8 cellular contexts compared by ENCODE assay signal in the genomic region with DNA sequence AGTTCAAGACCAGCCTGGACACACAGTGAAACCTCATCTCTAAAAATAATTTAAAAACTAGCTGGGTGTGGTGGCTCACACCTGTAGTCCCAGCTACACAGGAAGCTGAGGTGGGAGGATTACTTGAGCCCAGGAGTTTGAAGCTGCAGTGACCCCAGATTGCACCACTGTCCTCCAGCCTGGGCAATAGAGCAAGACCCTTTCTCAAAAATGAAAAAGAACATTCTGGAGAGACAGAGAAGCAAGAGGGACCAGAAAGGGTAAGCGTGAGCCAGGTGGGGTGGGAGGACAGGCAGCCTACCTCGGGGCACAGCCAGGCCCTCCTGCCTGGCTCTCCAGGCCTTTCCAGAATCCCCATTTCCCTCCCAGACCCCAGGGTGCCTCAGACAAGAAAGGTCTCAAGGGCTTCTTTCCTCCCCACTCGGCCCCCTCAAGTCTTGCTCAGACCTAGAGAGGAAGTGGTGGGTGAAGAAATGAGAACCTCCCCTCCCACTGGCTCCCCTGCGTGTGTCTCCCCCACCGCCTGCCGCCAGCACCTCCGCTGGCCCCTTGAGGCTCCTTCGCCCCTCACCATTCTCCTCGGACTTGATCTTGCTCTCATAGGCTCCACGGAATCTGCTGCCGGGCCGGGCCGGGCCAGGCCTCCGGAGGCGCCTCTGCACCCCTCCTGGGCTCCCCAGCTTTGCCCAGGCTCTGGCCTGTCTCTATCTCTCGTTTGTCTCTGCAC. TPM values are rescaled to one million over a fixed set of nuclear protein-coding genes. Genes with fewer than 3 reads are reported as not detected.
DNase-seq lines count a peak whose midpoint lies in the region; ATAC-seq, FAIRE-seq and TF ChIP-seq lines count a peak whose summit lies in the region.

No MANE protein-coding gene starts in this region.

- peak; percentile 51 for ATAC-seq in HG02642 (IDR thresholded peaks at IDR 0.05; ENCODE audit: poor library complexity, unreplicated experiment)

- DNase-seq in GM12892 (ENCODE audit: insufficient read length) = peak; percentile 67
- DNase-seq in T-helper 2 cell = peak in 4 of 5 experiments; percentile 26 to 84 (median 48)
- peak; percentile 31 for DNase-seq in effector CD4-positive, alpha-beta T cell
- peak; percentile 28 to 38 for DNase-seq in stimulated activated CD4-positive, alpha-beta T cell treated with anti-CD3 and anti-CD28 coated beads, Interleukin-2, amount 100 ng/mL, for 48 hours
- DNase-seq in superior temporal gyrus (ENCODE audit: extremely low spot score) = no peak
- no peak for DNase-seq in DMS153 treated with DMSO at 0.1 percent for 48 hours (lab: John Stamatoyannopoulos, UW; ENCODE audit: unreplicated experiment)
- no peak for DNase-seq in NCI-H187 (lab: John Stamatoyannopoulos, UW)

- FAIRE-seq in GM12892 (lab: Jason Lieb, UNC) = no peak

- no peak for TF ChIP-seq POLR2A in GM12892 (IDR thresholded peaks at IDR 0.05; ENCODE audit: low read depth, low read length)

RNA-seq across cellular contexts. Expression of a gene that starts 0.5 kb away (rescaled TPM):
- polyA plus RNA-seq in GM12892 (2012; ENCODE audit: missing spikeins) = 1.8 TPM

RNA-seq across cellular contexts. Expression of a gene that starts 32.8 kb away (rescaled TPM):
- polyA plus RNA-seq in GM12892 (2012; ENCODE audit: missing spikeins) = not detected

RNA-seq across cellular contexts. Expression of a gene that starts 45.3 kb away (rescaled TPM):
- 43.2 TPM for polyA plus RNA-seq in GM12892 (2012; ENCODE audit: missing spikeins)

Comparison
In these comparisons a context has a peak if more than half of its experiments do, and no peak if none do; other contexts are left out.
1. DNase-seq: peak in GM12892 (single experiment), T-helper 2 cell (4 of 5), effector CD4-positive, alpha-beta T cell (single experiment) and stimulated activated CD4-positive, alpha-beta T cell treated with anti-CD3 and anti-CD28 coated beads, Interleukin-2, amount 100 ng/mL, for 48 hours (2 of 2); none in superior temporal gyrus (single experiment), DMS153 treated with DMSO at 0.1 percent for 48 hours (single experiment) and NCI-H187 (0 of 2).